ENCODE assay signal across 8 cellular contexts in the genomic region with DNA sequence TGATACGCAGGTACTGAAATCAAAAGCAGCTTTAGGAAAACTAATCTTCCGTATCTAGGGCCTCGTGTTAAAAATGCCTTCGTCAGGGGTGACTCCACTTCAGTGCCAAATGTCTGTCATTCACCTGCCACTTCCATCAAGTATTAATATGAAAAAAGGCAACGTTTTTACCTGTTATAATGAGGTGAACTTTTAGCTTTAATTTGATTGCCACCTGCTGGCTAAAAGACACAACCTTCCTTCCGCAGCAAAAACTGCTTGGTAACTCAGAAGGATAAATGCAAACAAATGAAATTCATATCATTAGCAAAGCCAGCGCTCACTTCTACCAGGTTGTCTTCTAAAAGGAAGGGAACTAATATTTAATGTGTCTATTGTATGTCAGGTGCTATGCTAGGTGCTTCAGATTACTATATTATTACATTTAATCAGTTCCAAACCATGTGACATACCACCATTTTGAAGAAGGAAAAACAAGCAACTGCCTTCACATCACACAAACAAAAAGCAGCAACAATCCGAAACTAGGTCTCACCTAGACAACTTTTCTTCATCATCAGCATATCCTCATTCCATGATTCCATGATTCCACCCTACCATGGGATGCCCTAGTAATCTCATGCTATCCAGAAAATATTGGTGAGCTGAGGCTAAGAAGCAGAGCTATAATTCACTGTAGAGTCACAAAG. TPM values are rescaled to one million over a fixed set of nuclear protein-coding genes. Genes with fewer than 3 reads are reported as not detected.
DNase-seq lines count a peak whose midpoint lies in the region; ATAC-seq and TF ChIP-seq lines count a peak whose summit lies in the region.

No MANE protein-coding gene starts in this region.

- no peaks in the 10 kb centered on the region for H3K36me3 Mint-ChIP-seq in CD4-positive, CD25-positive, alpha-beta regulatory T cell
- H3K36me3 Mint-ChIP-seq in activated CD4-positive, alpha-beta memory T cell treated with anti-CD3 and anti-CD28 coated beads for 36 hours, result no peaks in the 10 kb centered on the region

- WGBS in tibial nerve, 2 donors, result 56 to 60% methylated on average over 8 of the region's 8 CpGs

- H3K27me3 ChIP-seq in CD4-positive, CD25-positive, alpha-beta regulatory T cell (ENCODE audit: control insufficient read depth, insufficient read depth, low read length), result no peaks in the 10 kb centered on the region
- H3K27me3 ChIP-seq in tibial nerve, result no peaks in the 10 kb centered on the region

- DNase-seq in CD4-positive, CD25-positive, alpha-beta regulatory T cell, result peak in 2 of 3 donors; percentile 64 to 67
- peak; percentile 19 for DNase-seq in activated CD4-positive, alpha-beta memory T cell treated with anti-CD3 and anti-CD28 coated beads for 36 hours
- DNase-seq in iris pigment epithelial cell (ENCODE audit: low read depth), result peak; percentile 45
- DNase-seq in tibial nerve (ENCODE audit: low spot score in 2 of 2), result no peak
- no peak for DNase-seq in DMS79 (lab: John Stamatoyannopoulos, UW)
- no peak for DNase-seq in stimulated activated CD4-positive, alpha-beta T cell treated with anti-CD3 and anti-CD28 coated beads, Interleukin-1b, Interleukin-23, amount 100 ng/mL, for 48 hours

- TF ChIP-seq CTCF in tibial nerve (IDR thresholded peaks at IDR 0.05), result peak; percentile 30 to 67 (median 36)

- H3K27ac ChIP-seq in CD4-positive, CD25-positive, alpha-beta regulatory T cell (ENCODE audit: insufficient read depth, low read length, poor library complexity, severe bottlenecking), result no peak overlapping the region
- no peak overlapping the region for H3K27ac ChIP-seq in tibial nerve

- H3K9me3 ChIP-seq in CD4-positive, CD25-positive, alpha-beta regulatory T cell (ENCODE audit: control insufficient read depth in 2 of 2, low read length in 2 of 2), result no peaks in the 10 kb centered on the region
- no peaks in the 10 kb centered on the region for H3K9me3 ChIP-seq in tibial nerve

- no peaks in the 10 kb centered on the region for H3K36me3 ChIP-seq in CD4-positive, CD25-positive, alpha-beta regulatory T cell (ENCODE audit: control insufficient read depth, insufficient read depth, low read length)
- H3K36me3 ChIP-seq in tibial nerve, result no peaks in the 10 kb centered on the region

- H3K27me3 Mint-ChIP-seq in CD4-positive, CD25-positive, alpha-beta regulatory T cell, result no peaks in the 10 kb centered on the region
- no peaks in the 10 kb centered on the region for H3K27me3 Mint-ChIP-seq in activated CD4-positive, alpha-beta memory T cell treated with anti-CD3 and anti-CD28 coated beads for 36 hours

- peak; percentile 91 for TF ChIP-seq RAD21 in Ishikawa (IDR thresholded peaks at IDR 0.05; ENCODE audit: low read depth)

- POLR2A ChIA-PET in activated CD4-positive, alpha-beta memory T cell treated with anti-CD3 and anti-CD28 coated beads for 36 hours (lab: Charles Lee), result interaction anchor here (0.6 to 1.1 kb wide), 2 partner anchors 20 to 132 kb away, joined by 3 read pairs; a partner anchor contains a TSS

- peaks cover 10 to 19% (median 11%) of the 10 kb centered on the region in 4 donors for H3K4me1 Mint-ChIP-seq in CD4-positive, CD25-positive, alpha-beta regulatory T cell
- peaks cover 11% of the 10 kb centered on the region for H3K4me1 Mint-ChIP-seq in activated CD4-positive, alpha-beta memory T cell treated with anti-CD3 and anti-CD28 coated beads for 36 hours (ENCODE audit: low read depth)

- TF ChIP-seq EP300 in Ishikawa (IDR thresholded peaks at IDR 0.05; ENCODE audit: borderline replicate concordance) (no peak), tibial nerve (IDR thresholded peaks at IDR 0.05) (no peak)

- no peaks in the 10 kb centered on the region for H3K4me1 ChIP-seq in CD4-positive, CD25-positive, alpha-beta regulatory T cell (ENCODE audit: control insufficient read depth, insufficient read depth, low read length, poor library complexity, severe bottlenecking)
- H3K4me1 ChIP-seq in tibial nerve, result peaks cover 0 to 4% (median 0%) of the 10 kb centered on the region in 4 donors

- intact Hi-C loops in activated CD4-positive, alpha-beta memory T cell treated with anti-CD3 and anti-CD28 coated beads for 36 hours (cut with micrococcal nuclease), result loop anchor here (1.0 to 5.0 kb wide), 6 partner anchors 43 to 292 kb away; no protein-coding TSS in a partner anchor

- H3K9me3 Mint-ChIP-seq in CD4-positive, CD25-positive, alpha-beta regulatory T cell, result no peaks in the 10 kb centered on the region
- H3K9me3 Mint-ChIP-seq in activated CD4-positive, alpha-beta memory T cell treated with anti-CD3 and anti-CD28 coated beads for 36 hours, result no peaks in the 10 kb centered on the region

- no peak for TF ChIP-seq POLR2A in tibial nerve (IDR thresholded peaks at IDR 0.05)

- H3K4me3 Mint-ChIP-seq in CD4-positive, CD25-positive, alpha-beta regulatory T cell, result no peak overlapping the region
- no peak overlapping the region for H3K4me3 Mint-ChIP-seq in activated CD4-positive, alpha-beta memory T cell treated with anti-CD3 and anti-CD28 coated beads for 36 hours

- CTCF ChIA-PET in activated CD4-positive, alpha-beta memory T cell treated with anti-CD3 and anti-CD28 coated beads for 36 hours (lab: Charles Lee), result interaction anchor here (0.8 to 4.9 kb wide), 28 partner anchors 9 to 291 kb away, joined by 3 to 125 read pairs (median 4); a partner anchor contains a TSS

- peak in 1 of 2 donors; percentile 48 for ATAC-seq in CD4-positive, CD25-positive, alpha-beta regulatory T cell (ENCODE audit: low read depth in 2 of 2)
- ATAC-seq in GM18858 (IDR thresholded peaks at IDR 0.05; ENCODE audit: unreplicated experiment), result peak; percentile 70

- H3K4me3 ChIP-seq in CD4-positive, CD25-positive, alpha-beta regulatory T cell (ENCODE audit: low read depth, low read length), result no peak overlapping the region
- no peak overlapping the region for H3K4me3 ChIP-seq in tibial nerve

- peak overlapping the region in 2 of 3 donors; percentile 37 to 57 for H3K27ac Mint-ChIP-seq in CD4-positive, CD25-positive, alpha-beta regulatory T cell
- H3K27ac Mint-ChIP-seq in activated CD4-positive, alpha-beta memory T cell treated with anti-CD3 and anti-CD28 coated beads for 36 hours, result no peak overlapping the region

TF ChIP-seq in Ishikawa, 13 proteins besides CTCF, POLR2A, EP300 and RAD21:
- no peak for TF ChIP-seq TEAD4 (IDR thresholded peaks at IDR 0.05)
- TF ChIP-seq ZBTB7A (IDR thresholded peaks at IDR 0.05; ENCODE audit: low read depth), result no peak
- no peak for TF ChIP-seq CREB1 (IDR thresholded peaks at IDR 0.05; ENCODE audit: low read depth)
- TF ChIP-seq, protein P1, sequence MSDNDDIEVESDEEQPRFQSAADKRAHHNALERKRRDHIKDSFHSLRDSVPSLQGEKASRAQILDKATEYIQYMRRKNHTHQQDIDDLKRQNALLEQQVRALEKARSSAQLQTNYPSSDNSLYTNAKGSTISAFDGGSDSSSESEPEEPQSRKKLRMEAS (IDR thresholded peaks at IDR 0.05), result no peak
- no peak for TF ChIP-seq YY1 (IDR thresholded peaks at IDR 0.05; ENCODE audit: low read depth)
- no peak for TF ChIP-seq CEBPB (IDR thresholded peaks at IDR 0.05)
- TF ChIP-seq, protein P2, sequence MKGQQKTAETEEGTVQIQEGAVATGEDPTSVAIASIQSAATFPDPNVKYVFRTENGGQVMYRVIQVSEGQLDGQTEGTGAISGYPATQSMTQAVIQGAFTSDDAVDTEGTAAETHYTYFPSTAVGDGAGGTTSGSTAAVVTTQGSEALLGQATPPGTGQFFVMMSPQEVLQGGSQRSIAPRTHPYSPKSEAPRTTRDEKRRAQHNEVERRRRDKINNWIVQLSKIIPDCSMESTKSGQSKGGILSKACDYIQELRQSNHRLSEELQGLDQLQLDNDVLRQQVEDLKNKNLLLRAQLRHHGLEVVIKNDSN (IDR thresholded peaks at IDR 0.05), result no peak
- TF ChIP-seq, protein P3, sequence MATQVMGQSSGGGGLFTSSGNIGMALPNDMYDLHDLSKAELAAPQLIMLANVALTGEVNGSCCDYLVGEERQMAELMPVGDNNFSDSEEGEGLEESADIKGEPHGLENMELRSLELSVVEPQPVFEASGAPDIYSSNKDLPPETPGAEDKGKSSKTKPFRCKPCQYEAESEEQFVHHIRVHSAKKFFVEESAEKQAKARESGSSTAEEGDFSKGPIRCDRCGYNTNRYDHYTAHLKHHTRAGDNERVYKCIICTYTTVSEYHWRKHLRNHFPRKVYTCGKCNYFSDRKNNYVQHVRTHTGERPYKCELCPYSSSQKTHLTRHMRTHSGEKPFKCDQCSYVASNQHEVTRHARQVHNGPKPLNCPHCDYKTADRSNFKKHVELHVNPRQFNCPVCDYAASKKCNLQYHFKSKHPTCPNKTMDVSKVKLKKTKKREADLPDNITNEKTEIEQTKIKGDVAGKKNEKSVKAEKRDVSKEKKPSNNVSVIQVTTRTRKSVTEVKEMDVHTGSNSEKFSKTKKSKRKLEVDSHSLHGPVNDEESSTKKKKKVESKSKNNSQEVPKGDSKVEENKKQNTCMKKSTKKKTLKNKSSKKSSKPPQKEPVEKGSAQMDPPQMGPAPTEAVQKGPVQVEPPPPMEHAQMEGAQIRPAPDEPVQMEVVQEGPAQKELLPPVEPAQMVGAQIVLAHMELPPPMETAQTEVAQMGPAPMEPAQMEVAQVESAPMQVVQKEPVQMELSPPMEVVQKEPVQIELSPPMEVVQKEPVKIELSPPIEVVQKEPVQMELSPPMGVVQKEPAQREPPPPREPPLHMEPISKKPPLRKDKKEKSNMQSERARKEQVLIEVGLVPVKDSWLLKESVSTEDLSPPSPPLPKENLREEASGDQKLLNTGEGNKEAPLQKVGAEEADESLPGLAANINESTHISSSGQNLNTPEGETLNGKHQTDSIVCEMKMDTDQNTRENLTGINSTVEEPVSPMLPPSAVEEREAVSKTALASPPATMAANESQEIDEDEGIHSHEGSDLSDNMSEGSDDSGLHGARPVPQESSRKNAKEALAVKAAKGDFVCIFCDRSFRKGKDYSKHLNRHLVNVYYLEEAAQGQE (IDR thresholded peaks at IDR 0.05; ENCODE audit: low read depth), result no peak
- TF ChIP-seq NFIC (IDR thresholded peaks at IDR 0.05), result no peak
- no peak for TF ChIP-seq TCF12 (IDR thresholded peaks at IDR 0.05; ENCODE audit: low read depth)
- no peak for TF ChIP-seq EGR1 (IDR thresholded peaks at IDR 0.05)
- no peak for TF ChIP-seq FOXM1 (IDR thresholded peaks at IDR 0.05; ENCODE audit: borderline replicate concordance, low read depth)
- TF ChIP-seq TAF1 (IDR thresholded peaks at IDR 0.05; ENCODE audit: low read depth), result no peak

RNA-seq across cellular contexts. Expression of a gene that starts 20.6 kb away (rescaled TPM):
- total RNA-seq in CD4-positive, CD25-positive, alpha-beta regulatory T cell, result 5.2 TPM
- 1 to 10 TPM; 2.2 to 5.4 (median 3.7) TPM for polyA plus RNA-seq in CD4-positive, CD25-positive, alpha-beta regulatory T cell
- total RNA-seq in activated CD4-positive, alpha-beta memory T cell treated with anti-CD3 and anti-CD28 coated beads for 36 hours, result 1 to 10 TPM; 7.0 to 9.2 TPM
- total RNA-seq in tibial nerve, result 10 to 100 TPM in 3 of 4 donors, 1 to 10 TPM in 1; 9.6 to 16.8 (median 13.9) TPM

Comparison
In these comparisons a context has a peak if more than half of its experiments do, and no peak if none do; other contexts are left out.
1. DNase-seq: peak in CD4-positive, CD25-positive, alpha-beta regulatory T cell (2 of 3), activated CD4-positive, alpha-beta memory T cell treated with anti-CD3 and anti-CD28 coated beads for 36 hours (single experiment) and iris pigment epithelial cell (single experiment); none in tibial nerve (0 of 2), DMS79 (single experiment) and stimulated activated CD4-positive, alpha-beta T cell treated with anti-CD3 and anti-CD28 coated beads, Interleukin-1b, Interleukin-23, amount 100 ng/mL, for 48 hours (single experiment).